Comparison of ENCODE assay signal across 29 cellular contexts in the genomic region with DNA sequence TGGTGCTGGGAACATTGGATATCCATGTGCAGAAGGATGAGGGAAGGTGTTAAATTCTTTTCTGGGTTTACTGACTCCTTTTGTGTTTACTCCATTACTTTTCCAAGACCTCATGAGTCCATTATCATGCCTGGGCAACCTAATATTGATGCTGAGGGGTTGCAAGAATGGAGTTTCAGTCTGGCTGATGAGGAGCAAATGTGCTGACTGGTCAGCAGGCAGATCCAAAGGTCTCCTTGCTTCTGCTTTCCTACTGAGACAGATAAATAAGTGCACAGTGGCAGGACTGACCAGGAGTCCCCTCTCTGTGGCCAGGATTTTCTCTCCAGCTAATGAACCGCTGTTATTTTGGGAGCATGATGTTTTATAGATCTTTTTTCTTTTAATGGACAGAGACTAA.
"Had no signal": no experiment of that assay in that cellular context is flagged by ENCODE, and none has a peak within 500 bp of the region (broad histone marks: within the 10 kb centered on the region; RNA-seq: fewer than 3 reads in every experiment).

No MANE protein-coding gene starts in this region.

- H3K9me3 Mint-ChIP-seq: dendritic cell treated with granulocyte-macrophage colony-stimulating factor and Interleukin-4, amounts not matched to agents 40 ng/mL and 50 ng/mL, for 4 days; effector memory CD8-positive, alpha-beta T cell; endodermal cell had no signal

- ATAC-seq: effector memory CD8-positive, alpha-beta T cell; esophagus mucosa; foreskin keratinocyte; gastrocnemius medialis; gastroesophageal sphincter; heart left ventricle; heart right ventricle had no signal

- DNase-seq: colonic mucosa; cortex of kidney; dermis blood vessel endothelial cell; dorsolateral prefrontal cortex; effector CD4-positive, alpha-beta T cell; effector CD8-positive, alpha-beta T cell; effector memory CD4-positive, alpha-beta T cell; effector memory CD8-positive, alpha-beta T cell; endodermal cell; erythroblast; esophagus squamous epithelium; foreskin fibroblast; foreskin keratinocyte; foreskin melanocyte; gastrocnemius medialis; glutamatergic neuron; head of caudate nucleus; heart left ventricle; heart right ventricle had no signal

- H3K4me1 ChIP-seq: colonic mucosa, foreskin keratinocyte, gastrocnemius medialis had no signal

- H3K4me3 Mint-ChIP-seq: dendritic cell treated with granulocyte-macrophage colony-stimulating factor and Interleukin-4, amounts not matched to agents 40 ng/mL and 50 ng/mL, for 4 days; effector memory CD8-positive, alpha-beta T cell; endodermal cell had no signal

- H3K4me1 Mint-ChIP-seq: endodermal cell had no signal

- H3K27ac Mint-ChIP-seq: dendritic cell treated with granulocyte-macrophage colony-stimulating factor and Interleukin-4, amounts not matched to agents 40 ng/mL and 50 ng/mL, for 4 days; endodermal cell had no signal

- H3K27me3 ChIP-seq: colonic mucosa, dorsolateral prefrontal cortex, esophagus muscularis mucosa, esophagus squamous epithelium, foreskin keratinocyte, gastrocnemius medialis, gastroesophageal sphincter, heart left ventricle, heart right ventricle had no signal

- FAIRE-seq: colon, endometrium, endothelial cell of umbilical vein, frontal cortex had no signal

- H3K36me3 ChIP-seq: colonic mucosa, esophagus squamous epithelium, gastrocnemius medialis, gastroesophageal sphincter, heart left ventricle, heart right ventricle had no signal

- H3K9me3 ChIP-seq: colonic mucosa, esophagus muscularis mucosa, esophagus squamous epithelium, gastrocnemius medialis, gastroesophageal sphincter had no signal

- H3K27ac ChIP-seq: colonic mucosa, coronary artery, dorsolateral prefrontal cortex, epithelial cell of prostate, esophagus muscularis mucosa, esophagus squamous epithelium, foreskin keratinocyte, gastrocnemius medialis, gastroesophageal sphincter, heart left ventricle, heart right ventricle had no signal

- H3K4me3 ChIP-seq: colonic mucosa, coronary artery, dorsolateral prefrontal cortex, esophagus muscularis mucosa, esophagus squamous epithelium, gastrocnemius medialis, gastroesophageal sphincter, heart left ventricle, heart right ventricle had no signal

- H3K27me3 Mint-ChIP-seq: dendritic cell treated with granulocyte-macrophage colony-stimulating factor and Interleukin-4, amounts not matched to agents 40 ng/mL and 50 ng/mL, for 4 days; effector memory CD8-positive, alpha-beta T cell had no signal
